Comparison of ENCODE assay signal across 1 cellular context in the genomic region with DNA sequence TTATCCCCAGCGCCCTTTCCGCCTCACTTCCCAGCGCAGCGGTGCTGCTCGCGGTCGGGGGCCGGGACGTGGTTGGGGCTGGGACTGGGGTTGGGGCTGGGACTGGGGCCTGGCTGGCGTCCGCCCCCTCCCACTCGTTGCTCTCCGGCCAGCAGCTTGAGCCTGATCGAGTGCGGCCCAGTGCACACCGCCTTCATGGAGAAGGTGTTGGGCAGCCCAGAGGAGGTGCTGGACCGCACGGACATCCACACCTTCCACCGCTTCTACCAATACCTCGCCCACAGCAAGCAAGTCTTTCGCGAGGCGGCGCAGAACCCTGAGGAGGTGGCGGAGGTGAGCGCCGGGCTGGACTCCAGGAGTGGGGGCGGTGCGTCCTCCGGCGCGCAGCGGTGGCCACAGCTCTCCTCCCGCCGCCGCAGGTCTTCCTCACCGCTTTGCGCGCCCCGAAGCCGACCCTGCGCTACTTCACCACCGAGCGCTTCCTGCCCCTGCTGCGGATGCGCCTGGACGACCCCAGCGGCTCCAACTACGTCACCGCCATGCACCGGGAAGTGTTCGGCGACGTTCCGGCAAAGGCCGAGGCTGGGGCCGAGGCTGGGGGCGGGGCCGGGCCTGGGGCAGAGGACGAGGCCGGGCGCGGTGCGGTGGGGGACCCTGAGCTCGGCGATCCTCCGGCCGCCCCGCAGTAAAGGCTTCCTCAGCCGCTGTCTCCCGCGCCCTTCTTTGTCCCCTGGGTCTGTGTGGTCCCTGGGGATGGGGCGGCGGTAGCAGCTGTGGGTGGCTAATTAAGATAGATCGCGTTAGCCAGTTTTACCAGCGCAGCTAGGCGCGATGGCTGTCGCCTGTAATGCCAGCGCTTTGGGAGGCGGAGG.
A peak's percentile ranks its signal among the peaks of the same experiment; 100 is the strongest.
TF ChIP-seq lines count a peak whose summit lies in the region.

No MANE protein-coding gene starts in this region.

TF ChIP-seq in H1, 55 proteins besides CTCF, POLR2A, EP300 and RAD21:
- no peak for TF ChIP-seq MAFK (IDR thresholded peaks at IDR 0.05; ENCODE audit: low read depth, low read length)
- TF ChIP-seq, protein P1, sequence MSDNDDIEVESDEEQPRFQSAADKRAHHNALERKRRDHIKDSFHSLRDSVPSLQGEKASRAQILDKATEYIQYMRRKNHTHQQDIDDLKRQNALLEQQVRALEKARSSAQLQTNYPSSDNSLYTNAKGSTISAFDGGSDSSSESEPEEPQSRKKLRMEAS (IDR thresholded peaks at IDR 0.05): peak; percentile 14; the same call in 1 of the 2 replicates
- TF ChIP-seq KDM4A (IDR thresholded peaks at IDR 0.05; ENCODE audit: low read depth, low read length, severe bottlenecking): peak; percentile 68
- TF ChIP-seq, protein P2, sequence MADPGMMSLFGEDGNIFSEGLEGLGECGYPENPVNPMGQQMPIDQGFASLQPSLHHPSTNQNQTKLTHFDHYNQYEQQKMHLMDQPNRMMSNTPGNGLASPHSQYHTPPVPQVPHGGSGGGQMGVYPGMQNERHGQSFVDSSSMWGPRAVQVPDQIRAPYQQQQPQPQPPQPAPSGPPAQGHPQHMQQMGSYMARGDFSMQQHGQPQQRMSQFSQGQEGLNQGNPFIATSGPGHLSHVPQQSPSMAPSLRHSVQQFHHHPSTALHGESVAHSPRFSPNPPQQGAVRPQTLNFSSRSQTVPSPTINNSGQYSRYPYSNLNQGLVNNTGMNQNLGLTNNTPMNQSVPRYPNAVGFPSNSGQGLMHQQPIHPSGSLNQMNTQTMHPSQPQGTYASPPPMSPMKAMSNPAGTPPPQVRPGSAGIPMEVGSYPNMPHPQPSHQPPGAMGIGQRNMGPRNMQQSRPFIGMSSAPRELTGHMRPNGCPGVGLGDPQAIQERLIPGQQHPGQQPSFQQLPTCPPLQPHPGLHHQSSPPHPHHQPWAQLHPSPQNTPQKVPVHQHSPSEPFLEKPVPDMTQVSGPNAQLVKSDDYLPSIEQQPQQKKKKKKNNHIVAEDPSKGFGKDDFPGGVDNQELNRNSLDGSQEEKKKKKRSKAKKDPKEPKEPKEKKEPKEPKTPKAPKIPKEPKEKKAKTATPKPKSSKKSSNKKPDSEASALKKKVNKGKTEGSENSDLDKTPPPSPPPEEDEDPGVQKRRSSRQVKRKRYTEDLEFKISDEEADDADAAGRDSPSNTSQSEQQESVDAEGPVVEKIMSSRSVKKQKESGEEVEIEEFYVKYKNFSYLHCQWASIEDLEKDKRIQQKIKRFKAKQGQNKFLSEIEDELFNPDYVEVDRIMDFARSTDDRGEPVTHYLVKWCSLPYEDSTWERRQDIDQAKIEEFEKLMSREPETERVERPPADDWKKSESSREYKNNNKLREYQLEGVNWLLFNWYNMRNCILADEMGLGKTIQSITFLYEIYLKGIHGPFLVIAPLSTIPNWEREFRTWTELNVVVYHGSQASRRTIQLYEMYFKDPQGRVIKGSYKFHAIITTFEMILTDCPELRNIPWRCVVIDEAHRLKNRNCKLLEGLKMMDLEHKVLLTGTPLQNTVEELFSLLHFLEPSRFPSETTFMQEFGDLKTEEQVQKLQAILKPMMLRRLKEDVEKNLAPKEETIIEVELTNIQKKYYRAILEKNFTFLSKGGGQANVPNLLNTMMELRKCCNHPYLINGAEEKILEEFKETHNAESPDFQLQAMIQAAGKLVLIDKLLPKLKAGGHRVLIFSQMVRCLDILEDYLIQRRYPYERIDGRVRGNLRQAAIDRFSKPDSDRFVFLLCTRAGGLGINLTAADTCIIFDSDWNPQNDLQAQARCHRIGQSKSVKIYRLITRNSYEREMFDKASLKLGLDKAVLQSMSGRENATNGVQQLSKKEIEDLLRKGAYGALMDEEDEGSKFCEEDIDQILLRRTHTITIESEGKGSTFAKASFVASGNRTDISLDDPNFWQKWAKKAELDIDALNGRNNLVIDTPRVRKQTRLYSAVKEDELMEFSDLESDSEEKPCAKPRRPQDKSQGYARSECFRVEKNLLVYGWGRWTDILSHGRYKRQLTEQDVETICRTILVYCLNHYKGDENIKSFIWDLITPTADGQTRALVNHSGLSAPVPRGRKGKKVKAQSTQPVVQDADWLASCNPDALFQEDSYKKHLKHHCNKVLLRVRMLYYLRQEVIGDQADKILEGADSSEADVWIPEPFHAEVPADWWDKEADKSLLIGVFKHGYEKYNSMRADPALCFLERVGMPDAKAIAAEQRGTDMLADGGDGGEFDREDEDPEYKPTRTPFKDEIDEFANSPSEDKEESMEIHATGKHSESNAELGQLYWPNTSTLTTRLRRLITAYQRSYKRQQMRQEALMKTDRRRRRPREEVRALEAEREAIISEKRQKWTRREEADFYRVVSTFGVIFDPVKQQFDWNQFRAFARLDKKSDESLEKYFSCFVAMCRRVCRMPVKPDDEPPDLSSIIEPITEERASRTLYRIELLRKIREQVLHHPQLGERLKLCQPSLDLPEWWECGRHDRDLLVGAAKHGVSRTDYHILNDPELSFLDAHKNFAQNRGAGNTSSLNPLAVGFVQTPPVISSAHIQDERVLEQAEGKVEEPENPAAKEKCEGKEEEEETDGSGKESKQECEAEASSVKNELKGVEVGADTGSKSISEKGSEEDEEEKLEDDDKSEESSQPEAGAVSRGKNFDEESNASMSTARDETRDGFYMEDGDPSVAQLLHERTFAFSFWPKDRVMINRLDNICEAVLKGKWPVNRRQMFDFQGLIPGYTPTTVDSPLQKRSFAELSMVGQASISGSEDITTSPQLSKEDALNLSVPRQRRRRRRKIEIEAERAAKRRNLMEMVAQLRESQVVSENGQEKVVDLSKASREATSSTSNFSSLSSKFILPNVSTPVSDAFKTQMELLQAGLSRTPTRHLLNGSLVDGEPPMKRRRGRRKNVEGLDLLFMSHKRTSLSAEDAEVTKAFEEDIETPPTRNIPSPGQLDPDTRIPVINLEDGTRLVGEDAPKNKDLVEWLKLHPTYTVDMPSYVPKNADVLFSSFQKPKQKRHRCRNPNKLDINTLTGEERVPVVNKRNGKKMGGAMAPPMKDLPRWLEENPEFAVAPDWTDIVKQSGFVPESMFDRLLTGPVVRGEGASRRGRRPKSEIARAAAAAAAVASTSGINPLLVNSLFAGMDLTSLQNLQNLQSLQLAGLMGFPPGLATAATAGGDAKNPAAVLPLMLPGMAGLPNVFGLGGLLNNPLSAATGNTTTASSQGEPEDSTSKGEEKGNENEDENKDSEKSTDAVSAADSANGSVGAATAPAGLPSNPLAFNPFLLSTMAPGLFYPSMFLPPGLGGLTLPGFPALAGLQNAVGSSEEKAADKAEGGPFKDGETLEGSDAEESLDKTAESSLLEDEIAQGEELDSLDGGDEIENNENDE (IDR thresholded peaks at IDR 0.05; ENCODE audit: insufficient replicate concordance, low read length): no peak
- no peak for TF ChIP-seq SIRT6 (IDR thresholded peaks at IDR 0.05; ENCODE audit: low read length)
- TF ChIP-seq TBP (IDR thresholded peaks at IDR 0.05; ENCODE audit: low read depth, low read length): peak; percentile 43; the same call in 1 of the 2 replicates
- peak; percentile 79 for TF ChIP-seq ASH2L (IDR thresholded peaks at IDR 0.05; ENCODE audit: low read length)
- no peak for TF ChIP-seq RFX5 (IDR thresholded peaks at IDR 0.05; ENCODE audit: borderline replicate concordance, low read depth, low read length)
- no peak for TF ChIP-seq EGR1 (IDR thresholded peaks at IDR 0.05; ENCODE audit: borderline replicate concordance, low read depth, low read length)
- peak; percentile 29; the same call in 1 of the 2 replicates for TF ChIP-seq POLR2AphosphoS5 (IDR thresholded peaks at IDR 0.05; ENCODE audit: low read depth, low read length)
- no peak for TF ChIP-seq TCF12 (IDR thresholded peaks at IDR 0.05; ENCODE audit: low read depth, low read length)
- peak; percentile 93 for TF ChIP-seq RBBP5 (IDR thresholded peaks at IDR 0.05; ENCODE audit: borderline replicate concordance, low read depth, low read length)
- TF ChIP-seq TAF1 (IDR thresholded peaks at IDR 0.05; ENCODE audit: low read depth, low read length): peak; percentile 71
- TF ChIP-seq CREB1 (IDR thresholded peaks at IDR 0.05): peak; percentile 93
- no peak for TF ChIP-seq RXRA (IDR thresholded peaks at IDR 0.05; ENCODE audit: insufficient read depth, low read depth, low read length)
- no peak for TF ChIP-seq FOSL1 (IDR thresholded peaks at IDR 0.05; ENCODE audit: insufficient read depth, low read depth, low read length)
- TF ChIP-seq, protein P3, sequence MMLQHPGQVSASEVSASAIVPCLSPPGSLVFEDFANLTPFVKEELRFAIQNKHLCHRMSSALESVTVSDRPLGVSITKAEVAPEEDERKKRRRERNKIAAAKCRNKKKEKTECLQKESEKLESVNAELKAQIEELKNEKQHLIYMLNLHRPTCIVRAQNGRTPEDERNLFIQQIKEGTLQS (IDR thresholded peaks at IDR 0.05; ENCODE audit: insufficient read depth, low read depth, low read length): no peak
- TF ChIP-seq SIX5 (IDR thresholded peaks at IDR 0.05; ENCODE audit: low read depth, low read length): no peak
- TF ChIP-seq JUN (IDR thresholded peaks at IDR 0.05; ENCODE audit: low read depth, low read length): no peak
- TF ChIP-seq CTBP2 (IDR thresholded peaks at IDR 0.05; ENCODE audit: borderline replicate concordance, insufficient read depth, insufficient read length, low read length): no peak
- TF ChIP-seq SUZ12 (IDR thresholded peaks at IDR 0.05; ENCODE audit: low read length): no peak
- TF ChIP-seq SP1 (IDR thresholded peaks at IDR 0.05; ENCODE audit: low read depth, low read length): no peak
- TF ChIP-seq SIN3A (conservative IDR thresholded peaks at IDR 0.05 in 1 of 2, IDR thresholded peaks at IDR 0.05 in 1 of 2; ENCODE audit: low read depth in 1 of 2, low read length in 2 of 2): peak in 1 of 2 experiments; percentile 67; a peak in 1 of 4 replicates
- TF ChIP-seq KDM1A (IDR thresholded peaks at IDR 0.05; ENCODE audit: borderline replicate concordance, low read length): no peak
- no peak for TF ChIP-seq BACH1 (IDR thresholded peaks at IDR 0.05; ENCODE audit: low read length)
- no peak; a peak in 1 of 4 replicates for TF ChIP-seq HDAC2 (IDR thresholded peaks at IDR 0.05; ENCODE audit: borderline replicate concordance in 1 of 2, low read depth in 2 of 2, low read length in 2 of 2)
- peak; percentile 18; the same call in 1 of the 2 replicates for TF ChIP-seq NRF1 (IDR thresholded peaks at IDR 0.05; ENCODE audit: low read depth, low read length)
- TF ChIP-seq PHF8 (conservative IDR thresholded peaks at IDR 0.05; ENCODE audit: low read depth, low read length): peak; percentile 68; the same call in 1 of the 2 replicates
- no peak for TF ChIP-seq SP2 (IDR thresholded peaks at IDR 0.05; ENCODE audit: low read length)
- 0 out of 2 replicates have a peak, but pooled peaks have one; percentile 8 for TF ChIP-seq YY1 (IDR thresholded peaks at IDR 0.05; ENCODE audit: low read depth, low read length)
- TF ChIP-seq TAF7 (optimal IDR thresholded peaks at IDR 0.05; ENCODE audit: borderline replicate concordance, low read depth, low read length): peak; percentile 15
- TF ChIP-seq CHD2 (IDR thresholded peaks at IDR 0.05; ENCODE audit: low read length): no peak
- no peak for TF ChIP-seq CEBPB (IDR thresholded peaks at IDR 0.05; ENCODE audit: low read depth, low read length)
